ENCODE assay signal across 16 cellular contexts in the genomic region with DNA sequence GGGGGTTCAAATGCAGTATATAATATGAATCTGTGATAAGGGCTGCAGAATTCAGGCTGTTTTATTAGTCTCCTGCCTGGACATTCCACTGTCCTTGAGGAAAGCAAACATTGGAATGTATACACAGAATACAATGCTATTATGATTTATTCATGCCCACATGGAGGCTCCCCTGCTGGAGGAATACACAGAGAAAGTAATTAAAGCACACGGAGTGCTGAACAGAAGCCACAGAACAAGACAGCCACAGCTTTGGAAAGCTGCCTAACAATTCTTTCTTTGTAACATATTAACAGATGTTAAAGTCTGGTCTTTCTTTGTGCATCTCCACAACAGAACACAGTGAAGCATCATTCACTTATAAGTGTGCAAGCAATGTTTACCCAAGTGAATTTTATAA.
DNase-seq lines count a peak whose midpoint lies in the region; ATAC-seq and TF ChIP-seq lines count a peak whose summit lies in the region.
"Had no signal": no experiment of that assay in that cellular context is flagged by ENCODE, and none has a peak within 500 bp of the region (broad histone marks: within the 10 kb centered on the region; RNA-seq: fewer than 3 reads in every experiment).

No MANE protein-coding gene starts in this region.

- TF ChIP-seq CTCF in breast epithelium (IDR thresholded peaks at IDR 0.05) = no peak
- TF ChIP-seq CTCF in CD4-positive, alpha-beta T cell (IDR thresholded peaks at IDR 0.05) = no peak

- H3K36me3 ChIP-seq in breast epithelium = no peaks in the 10 kb centered on the region
- H3K36me3 ChIP-seq: gastroesophageal sphincter had no signal

- no peaks in the 10 kb centered on the region for H3K27me3 ChIP-seq in breast epithelium
- no peaks in the 10 kb centered on the region for H3K27me3 ChIP-seq in CD4-positive, alpha-beta T cell (ENCODE audit: control insufficient read depth, insufficient read depth, low read length)
- H3K27me3 ChIP-seq: gastroesophageal sphincter, Peyer's patch had no signal

- H3K4me3 Mint-ChIP-seq in CD4-positive, alpha-beta T cell = no peak overlapping the region
- H3K4me3 Mint-ChIP-seq: activated CD4-positive, alpha-beta T cell treated with anti-CD3 and anti-CD28 coated beads for 36 hours; effector memory CD8-positive, alpha-beta T cell had no signal

- POLR2A ChIA-PET in CD4-positive, alpha-beta T cell (lab: Charles Lee) = no interaction called here

- in situ Hi-C loops in ACHN (cut with HindIII; ENCODE audit: low pct_ligation_motif_present, low pct_unique_long_range_greater_than_20kb, low sequenced_read_pairs) = no loop called here

- no peak overlapping the region for H3K27ac Mint-ChIP-seq in CD4-positive, alpha-beta T cell
- H3K27ac Mint-ChIP-seq: activated CD4-positive, alpha-beta T cell treated with anti-CD3 and anti-CD28 coated beads for 36 hours had no signal

- no peaks in the 10 kb centered on the region for H3K9me3 Mint-ChIP-seq in CD4-positive, alpha-beta T cell
- H3K9me3 Mint-ChIP-seq: effector memory CD8-positive, alpha-beta T cell had no signal

- TF ChIP-seq POLR2A in breast epithelium (IDR thresholded peaks at IDR 0.05) = no peak

- H3K36me3 Mint-ChIP-seq in CD4-positive, alpha-beta T cell (ENCODE audit: low read depth) = peaks cover 66% of the 10 kb centered on the region

- ATAC-seq in left colon (peak; percentile 80), HG03571 (IDR thresholded peaks at IDR 0.05; ENCODE audit: unreplicated experiment) (no peak)
- ATAC-seq in CD4-positive, alpha-beta T cell (ENCODE audit: poor library complexity) = no peak
- ATAC-seq: activated CD4-positive, alpha-beta T cell treated with anti-CD3 and anti-CD28 coated beads for 36 hours; effector memory CD8-positive, alpha-beta T cell; gastroesophageal sphincter; GM12878 had no signal

- H3K4me1 ChIP-seq in breast epithelium = no peaks in the 10 kb centered on the region
- H3K4me1 ChIP-seq: gastroesophageal sphincter, Peyer's patch had no signal

- no peaks in the 10 kb centered on the region for H3K4me1 Mint-ChIP-seq in CD4-positive, alpha-beta T cell (ENCODE audit: low read depth)

- no peaks in the 10 kb centered on the region for H3K27me3 Mint-ChIP-seq in CD4-positive, alpha-beta T cell
- H3K27me3 Mint-ChIP-seq: activated CD4-positive, alpha-beta T cell treated with anti-CD3 and anti-CD28 coated beads for 36 hours; effector memory CD8-positive, alpha-beta T cell had no signal

- intact Hi-C loops in left colon (cut with DNase I, micrococcal nuclease) (no loop called here), breast epithelium (cut with DNase I; ENCODE audit: low total_unique reads) (no loop called here)
- intact Hi-C loops in CD4-positive, alpha-beta T cell (cut with DNase I, micrococcal nuclease) = no loop called here

- no peak overlapping the region for H3K4me3 ChIP-seq in breast epithelium
- H3K4me3 ChIP-seq: gastroesophageal sphincter, GM12878, Peyer's patch had no signal

- H3K9me3 ChIP-seq in breast epithelium = no peaks in the 10 kb centered on the region
- H3K9me3 ChIP-seq in CD4-positive, alpha-beta T cell (ENCODE audit: control insufficient read depth, low read length) = no peaks in the 10 kb centered on the region
- H3K9me3 ChIP-seq: gastroesophageal sphincter, Peyer's patch had no signal

- CTCF ChIA-PET in CD4-positive, alpha-beta T cell (lab: Charles Lee) = no interaction called here

- DNase-seq in ACHN (peak; percentile 47), NCI-H1417 treated with DMSO at 0.1 percent for 48 hours (lab: John Stamatoyannopoulos, UW) (peak; percentile 16), amniotic epithelial cell (ENCODE audit: low read depth) (peak; percentile 52), left colon (no peak), breast epithelium (ENCODE audit: low spot score in 2 of 2) (no peak), DMS114 treated with DMSO at 0.1 percent for 48 hours (lab: John Stamatoyannopoulos, UW; ENCODE audit: unreplicated experiment) (no peak)
- no peak for DNase-seq in CD4-positive, alpha-beta T cell
- DNase-seq: activated CD4-positive, alpha-beta T cell treated with anti-CD3 and anti-CD28 coated beads for 36 hours; activated T-cell treated with anti-CD3 and anti-CD28 coated beads for 4 hours; effector memory CD8-positive, alpha-beta T cell; NCI-H2227 treated with DMSO at 0.1 percent for 48 hours; Peyer's patch; stimulated activated CD4-positive, alpha-beta T cell treated with anti-CD3 and anti-CD28 coated beads, Interleukin-2, amount 100 ng/mL, for 24 hours had no signal

- H3K27ac ChIP-seq in breast epithelium = no peak overlapping the region
- no peak overlapping the region for H3K27ac ChIP-seq in CD4-positive, alpha-beta T cell (ENCODE audit: low read depth, low read length)
- H3K27ac ChIP-seq: gastroesophageal sphincter, Peyer's patch had no signal

Comparison
In these comparisons a context has a peak if more than half of its experiments do, and no peak if none do; other contexts are left out.
1. DNase-seq: peak in ACHN (single experiment), NCI-H1417 treated with DMSO at 0.1 percent for 48 hours (single experiment) and amniotic epithelial cell (single experiment); none in left colon (0 of 2), breast epithelium (0 of 2), CD4-positive, alpha-beta T cell (0 of 10) and DMS114 treated with DMSO at 0.1 percent for 48 hours (single experiment).